8 cellular contexts compared by ENCODE assay signal in genomic region chr12:14613718-14614117, GRCh38. TPM values are rescaled to one million over a fixed set of nuclear protein-coding genes. Genes with fewer than 3 reads are reported as not detected.
DNase-seq lines count a peak whose midpoint lies in the region; ATAC-seq, FAIRE-seq and TF ChIP-seq lines count a peak whose summit lies in the region.

No MANE protein-coding gene starts in this region.

- H2AFZ ChIP-seq in HepG2 (ENCODE audit: low read length) (no peak overlapping the region), SU-DHL-6 (ENCODE audit: low read depth, low read length, severe bottlenecking) (peak overlapping the region; percentile 59)

- H3K9ac ChIP-seq in HepG2 (ENCODE audit: insufficient read depth, low read depth, low read length) (no peak overlapping the region), SU-DHL-6 (ENCODE audit: low read length) (peak overlapping the region; percentile 50)

- H3K4me3 ChIP-seq in right lobe of liver (no peak overlapping the region), HepG2 (replicated peaks in 1 of 3; ENCODE audit: insufficient read depth in 1 of 3, low read depth in 2 of 3, low read length in 3 of 3) (no peak overlapping the region), SU-DHL-6 (ENCODE audit: insufficient read depth, low read length, poor library complexity, severe bottlenecking) (peak overlapping the region; percentile 44), A673 (ENCODE audit: low read depth, low read length, poor library complexity, severe bottlenecking) (no peak overlapping the region)

- FAIRE-seq in HepG2 (lab: Jason Lieb, UNC), result no peak

- BruUV-seq in HepG2 (replicated peaks; lab: Mats Ljungman, UMichigan) (no TSS peak), A673 (replicated peaks; lab: Mats Ljungman, UMichigan) (no TSS peak)

- POLR2A ChIA-PET in HepG2 (lab: Yijun Ruan, JAX) (no interaction called here), A673 (lab: Charles Lee; ENCODE audit: low non-redundant PET) (no interaction called here)

- no peaks in the 10 kb centered on the region for H3K9me3 ChIP-seq in right lobe of liver
- H3K9me3 ChIP-seq in HepG2 (ENCODE audit: low read length), result peaks cover 10% of the 10 kb centered on the region; the same call in 1 of the 2 replicates
- H3K9me3 ChIP-seq in SU-DHL-6 (ENCODE audit: insufficient read depth, low read length), result no peaks in the 10 kb centered on the region
- peaks cover 5% of the 10 kb centered on the region for H3K9me3 ChIP-seq in A673 (ENCODE audit: low read depth, low read length, poor library complexity, severe bottlenecking)

- TF ChIP-seq POLR2A in right lobe of liver (IDR thresholded peaks at IDR 0.05), result no peak
- TF ChIP-seq POLR2A in HepG2 (IDR thresholded peaks at IDR 0.05; ENCODE audit: insufficient read depth in 1 of 2, low read depth in 2 of 2, low read length in 2 of 2), result no peak

- CTCF ChIA-PET in HepG2 (lab: Yijun Ruan, JAX; ENCODE audit: low intra/inter-chr PET ratio, low total read pairs) (no interaction called here), A673 (lab: Charles Lee) (no interaction called here)

- intact Hi-C loops in right lobe of liver (cut with DNase I), result no loop called here
- intact Hi-C loops in HepG2 (cut with micrococcal nuclease; ENCODE audit: unreplicated experiment), result no loop called here
- intact Hi-C loops in A673 (cut with micrococcal nuclease; ENCODE audit: unreplicated experiment), result no loop called here

- no peak for TF ChIP-seq EP300 in HepG2 (IDR thresholded peaks at IDR 0.05; ENCODE audit: low read depth in 2 of 2, low read length in 2 of 2)
- TF ChIP-seq EP300 in HepG2 (CRISPR knock-in tag; IDR thresholded peaks at IDR 0.05; ENCODE audit: borderline replicate concordance), result no peak

- H3K4me1 ChIP-seq in right lobe of liver (no peaks in the 10 kb centered on the region), HepG2 (ENCODE audit: insufficient read depth, low read length) (no peaks in the 10 kb centered on the region), A673 (ENCODE audit: insufficient read depth, low read length, poor library complexity, severe bottlenecking) (no peaks in the 10 kb centered on the region)

- no CpG with 5 or more reads among the region's 1 CpG for WGBS in right lobe of liver (ENCODE audit: insufficient coverage, low coverage, low lambda C conversion rate, missing lambda C conversion rate)
- 20% methylated on average over 1 of the region's 1 CpG for WGBS in HepG2 (ENCODE audit: low lambda C conversion rate)

- in situ Hi-C loops in HepG2 (cut with HindIII; ENCODE audit: extremely low pct_ligation_motif_present, low pct_unique_long_range_greater_than_20kb), result no loop called here

- TF ChIP-seq CTCF in right lobe of liver (IDR thresholded peaks at IDR 0.05), result no peak
- TF ChIP-seq CTCF in HepG2 (CRISPR knock-in tag; IDR thresholded peaks at IDR 0.05), result no peak
- no peak for TF ChIP-seq CTCF in SU-DHL-6 (IDR thresholded peaks at IDR 0.05; ENCODE audit: insufficient read depth, low read length, poor library complexity, severe bottlenecking)
- TF ChIP-seq CTCF in A673 (conservative IDR thresholded peaks at IDR 0.05; ENCODE audit: low read depth, low read length), result no peak

- no peaks in the 10 kb centered on the region for H3K79me2 ChIP-seq in HepG2 (ENCODE audit: insufficient read depth, low read length)
- H3K79me2 ChIP-seq in SU-DHL-6 (ENCODE audit: insufficient read depth, low read length), result no peaks in the 10 kb centered on the region

- H3K9me2 ChIP-seq in SU-DHL-6 (replicated peaks; ENCODE audit: insufficient read depth, low read length), result no peaks in the 10 kb centered on the region

- H3K27ac ChIP-seq in right lobe of liver (no peak overlapping the region), HepG2 (ENCODE audit: extremely low read length, insufficient read depth, low read length) (no peak overlapping the region), SU-DHL-6 (ENCODE audit: low read depth, low read length) (peak overlapping the region; percentile 92), A673 (ENCODE audit: low read depth, low read length, poor library complexity, severe bottlenecking) (no peak overlapping the region)

- no peak overlapping the region for H3K4me2 ChIP-seq in HepG2 (ENCODE audit: low read depth, low read length)
- H3K4me2 ChIP-seq in SU-DHL-6 (ENCODE audit: low read depth, low read length, poor library complexity, severe bottlenecking), result peak overlapping the region; percentile 83

- no peaks in the 10 kb centered on the region for H3K36me3 ChIP-seq in right lobe of liver
- no peaks in the 10 kb centered on the region for H3K36me3 ChIP-seq in HepG2 (replicated peaks in 1 of 2; ENCODE audit: control insufficient read depth in 1 of 2, insufficient read depth in 2 of 2, low read length in 2 of 2)
- H3K36me3 ChIP-seq in SU-DHL-6 (ENCODE audit: low read length), result no peaks in the 10 kb centered on the region
- no peaks in the 10 kb centered on the region for H3K36me3 ChIP-seq in A673 (ENCODE audit: insufficient read depth, low read length, poor library complexity, severe bottlenecking)

- DNase-seq in right lobe of liver, result no peak
- DNase-seq in HepG2 (ENCODE audit: low spot score), result no peak
- no peak for DNase-seq in A673 (ENCODE audit: low spot score)
- no peak for DNase-seq in stimulated activated CD4-positive, alpha-beta T cell treated with anti-CD3 and anti-CD28 coated beads, Interleukin-12 subunit alpha, Interleukin-12 subunit beta, amount 100 ng/mL, for 4 hours
- no peak for DNase-seq in NCI-H1105 (lab: John Stamatoyannopoulos, UW)
- no peak for DNase-seq in glomerular visceral epithelial cell (ENCODE audit: extremely low spot score)

- TF ChIP-seq RAD21 in HepG2 (CRISPR knock-in tag; IDR thresholded peaks at IDR 0.05), result no peak

- ATAC-seq in right lobe of liver, result peak in 3 of 4 donors; percentile 13 to 35 (median 30)
- ATAC-seq in HepG2, result no peak
- peak; percentile 98 for ATAC-seq in HG03045 (IDR thresholded peaks at IDR 0.05; ENCODE audit: unreplicated experiment)

- H4K20me1 ChIP-seq in HepG2 (ENCODE audit: insufficient read depth, low read length) (no peaks in the 10 kb centered on the region), SU-DHL-6 (ENCODE audit: low read depth, low read length) (no peaks in the 10 kb centered on the region)

- H3K27me3 ChIP-seq in right lobe of liver (no peaks in the 10 kb centered on the region), HepG2 (ENCODE audit: control insufficient read depth in 1 of 2, insufficient read depth in 2 of 2, low read length in 2 of 2) (no peaks in the 10 kb centered on the region; a peak in 1 of 5 replicates), SU-DHL-6 (ENCODE audit: low read length) (no peaks in the 10 kb centered on the region), A673 (replicated peaks; ENCODE audit: insufficient read depth, low read depth, low read length, poor library complexity) (no peaks in the 10 kb centered on the region)

- peaks cover 15% of the 10 kb centered on the region for H3F3A ChIP-seq in SU-DHL-6 (ENCODE audit: insufficient read depth)

TF ChIP-seq in HepG2, 621 proteins besides CTCF, POLR2A, EP300 and RAD21 (continues in another document):
- no peak for TF ChIP-seq STAT6 (CRISPR knock-in tag; IDR thresholded peaks at IDR 0.05; ENCODE audit: borderline replicate concordance)
- no peak for TF ChIP-seq ZFP62 (CRISPR knock-in tag; IDR thresholded peaks at IDR 0.05)
- no peak for TF ChIP-seq FOSL1 (CRISPR knock-in tag; IDR thresholded peaks at IDR 0.05; ENCODE audit: borderline replicate concordance)
- no peak for TF ChIP-seq ZNF558 (CRISPR knock-in tag; IDR thresholded peaks at IDR 0.05; ENCODE audit: borderline replicate concordance)
- no peak for TF ChIP-seq ZNF619 (CRISPR knock-in tag; IDR thresholded peaks at IDR 0.05)
- TF ChIP-seq SYNCRIP (IDR thresholded peaks at IDR 0.05; ENCODE audit: insufficient read depth, low read depth, low read length), result no peak

RNA-seq across cellular contexts. Expression of gene PLBD1, which starts 46.0 kb away (rescaled TPM):
- total RNA-seq in right lobe of liver (1 to 10 TPM; 1.7 to 7.2 (median 3.5) TPM), HepG2 (2016; rRNA removed; fragmentation: Illumina TruSeq; extraction: Trizol) (not detected in 2 replicates), A673 (2021) (not detected in 2 replicates)
- not detected in 2 replicates for total RNA-seq in HepG2 (2016; cell fraction: cytosol; rRNA removed; fragmentation: Illumina TruSeq; extraction: Trizol; ENCODE audit: low read depth)
- not detected in 2 replicates for total RNA-seq in HepG2 (2016; cell fraction: insoluble cytoplasmic fraction; rRNA removed; fragmentation: Illumina TruSeq; extraction: Trizol)
- not detected in 2 replicates for total RNA-seq in HepG2 (2016; cell fraction: membrane; rRNA removed; fragmentation: Illumina TruSeq; extraction: Trizol)
- total RNA-seq in HepG2 (2016; cell fraction: nucleus; rRNA removed; fragmentation: Illumina TruSeq; extraction: Trizol), result not detected in 2 replicates
- not detected in 2 replicates for polyA plus RNA-seq in HepG2 (2011; rRNA removed)
- polyA plus RNA-seq in HepG2 (2011; cell fraction: cytosol; rRNA removed), result not detected in 2 replicates
- not detected in 2 replicates for polyA plus RNA-seq in HepG2 (2011; cell fraction: nucleus; rRNA removed)
- not detected in 2 replicates for polyA plus RNA-seq in HepG2 (2012)
- polyA plus RNA-seq in HepG2 (2016; cell fraction: cytosol; fragmentation: Illumina TruSeq; extraction: Trizol; ENCODE audit: low read depth), result not detected in 2 replicates
- polyA plus RNA-seq in HepG2 (2016; cell fraction: insoluble cytoplasmic fraction; fragmentation: Illumina TruSeq; extraction: Trizol; ENCODE audit: low read depth), result not detected in 2 replicates
- polyA plus RNA-seq in HepG2 (2016; cell fraction: membrane; fragmentation: Illumina TruSeq; extraction: Trizol; ENCODE audit: low read depth), result not detected in 2 replicates
- polyA plus RNA-seq in HepG2 (2016; cell fraction: nucleus; fragmentation: Illumina TruSeq; extraction: Trizol; ENCODE audit: insufficient read depth, low read depth), result not detected in 2 replicates
- not detected in 2 replicates for polyA minus RNA-seq in HepG2 (2011; rRNA and poly(A)+ RNA removed; ENCODE audit: low replicate concordance)
- not detected in 2 replicates for polyA minus RNA-seq in HepG2 (2011; cell fraction: cytosol; rRNA and poly(A)+ RNA removed)
- not detected in 2 replicates for polyA minus RNA-seq in HepG2 (2011; cell fraction: nucleus; rRNA and poly(A)+ RNA removed)
